8 cellular contexts compared by ENCODE assay signal in the genomic region with DNA sequence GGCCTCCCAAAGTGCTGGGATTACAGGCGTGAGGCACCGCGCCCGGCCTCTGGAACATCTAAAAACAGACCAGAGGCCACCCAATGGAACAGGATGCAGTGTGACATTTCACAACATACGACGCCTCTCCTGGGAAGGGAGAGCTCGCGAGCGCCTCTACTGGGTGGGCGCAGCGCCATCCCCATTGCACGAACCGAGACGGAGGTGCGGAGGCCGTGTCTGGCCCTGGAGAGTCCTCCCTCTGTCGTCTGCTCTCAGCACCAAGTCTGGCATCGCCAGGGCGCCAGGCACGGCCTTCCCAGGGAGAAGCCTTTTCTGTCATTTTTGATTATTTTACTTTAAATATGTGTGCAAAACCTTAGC. TPM values are rescaled to one million over a fixed set of nuclear protein-coding genes. Genes with fewer than 3 reads are reported as not detected.
DNase-seq lines count a peak whose midpoint lies in the region; ATAC-seq and TF ChIP-seq lines count a peak whose summit lies in the region.

No MANE protein-coding gene starts in this region.

- DNase-seq in NCI-H2029 treated with DMSO at 0.1 percent for 48 hours (lab: John Stamatoyannopoulos, UW) (peak; percentile 37), colonic mucosa (peak; percentile 56), mucosa of descending colon (peak in 2 of 3 donors; percentile 36 to 56), SJCRH30 (no peak), SW480 (ENCODE audit: low spot score) (no peak)

- H3K9ac ChIP-seq in colonic mucosa (ENCODE audit: low read depth in 2 of 2, low read length in 2 of 2): no peak overlapping the region

- intact Hi-C loops in colonic mucosa (cut with DNase I) (loop anchor here (5.0 kb wide), 1 partner anchor 410 kb away; no protein-coding TSS in a partner anchor), mucosa of descending colon (cut with DNase I, micrococcal nuclease) (no loop called here)

- ATAC-seq in mucosa of descending colon (peak; percentile 75), HG03442 (IDR thresholded peaks at IDR 0.05; ENCODE audit: unreplicated experiment) (no peak), HG03378 (IDR thresholded peaks at IDR 0.05; ENCODE audit: unreplicated experiment) (no peak)

- H3K4me3 ChIP-seq in colonic mucosa: no peak overlapping the region
- H3K4me3 ChIP-seq in mucosa of descending colon: no peak overlapping the region
- H3K4me3 ChIP-seq in SJCRH30: no peak overlapping the region

- H3K27me3 ChIP-seq in colonic mucosa (peaks cover 69% of the 10 kb centered on the region), SJCRH30 (no peaks in the 10 kb centered on the region)

- H3K36me3 ChIP-seq in colonic mucosa (no peaks in the 10 kb centered on the region), mucosa of descending colon (ENCODE audit: low read depth) (no peaks in the 10 kb centered on the region), SJCRH30 (0 out of 2 replicates have a peak, but pooled peaks cover 2% of the 10 kb centered on the region)

- H3K4me1 ChIP-seq in colonic mucosa (peaks cover 3% of the 10 kb centered on the region), mucosa of descending colon (ENCODE audit: low read depth) (peaks cover 14% of the 10 kb centered on the region), SJCRH30 (peaks cover 10% of the 10 kb centered on the region)

- H3K27ac ChIP-seq in colonic mucosa (no peak overlapping the region), SJCRH30 (no peak overlapping the region)

- peak; percentile 44 for TF ChIP-seq CTCF in GM12872 (IDR thresholded peaks at IDR 0.05; ENCODE audit: insufficient read depth, low read depth, low read length)
- TF ChIP-seq CTCF in colonic mucosa (IDR thresholded peaks at IDR 0.05): no peak
- no peak for TF ChIP-seq CTCF in mucosa of descending colon (IDR thresholded peaks at IDR 0.05)

- no peaks in the 10 kb centered on the region for H3K9me3 ChIP-seq in colonic mucosa
- H3K9me3 ChIP-seq in mucosa of descending colon: no peaks in the 10 kb centered on the region
- H3K9me3 ChIP-seq in SJCRH30 (replicated peaks): no peaks in the 10 kb centered on the region

RNA-seq across cellular contexts. Expression of a gene that starts 9.4 kb away (rescaled TPM):
- not detected for total RNA-seq in colonic mucosa
- total RNA-seq in mucosa of descending colon: not detected
- 17.9 and 18.4 TPM in 2 replicates for total RNA-seq in SJCRH30 (2014; rRNA removed; shearing (Covaris generic))

Comparison
In these comparisons a context has a peak if more than half of its experiments do, and no peak if none do; other contexts are left out.
1. DNase-seq: peak in NCI-H2029 treated with DMSO at 0.1 percent for 48 hours (single experiment), colonic mucosa (single experiment) and mucosa of descending colon (2 of 3); none in SJCRH30 (0 of 2) and SW480 (single experiment).
2. RNA of a gene that starts 9.4 kb away (total RNA-seq): 17.9 to 18.4 TPM in SJCRH30; not detected in colonic mucosa and not detected in mucosa of descending colon; every median in the first group is over 10 times any median in the second.